ENCODE assay signal across 2 cellular contexts in genomic region chr16:64130140-64130539, GRCh38.
TF ChIP-seq lines count a peak whose summit lies in the region.

No MANE protein-coding gene starts in this region.

TF ChIP-seq in HepG2, 621 proteins besides CTCF, POLR2A, EP300 and RAD21:
- TF ChIP-seq ARID5B (CRISPR knock-in tag; IDR thresholded peaks at IDR 0.05) (no peak), YEATS4 (CRISPR knock-in tag; IDR thresholded peaks at IDR 0.05; ENCODE audit: borderline replicate concordance) (no peak), ZSCAN25 (CRISPR knock-in tag; IDR thresholded peaks at IDR 0.05) (no peak), RFX3 (CRISPR knock-in tag; IDR thresholded peaks at IDR 0.05) (no peak), REL (CRISPR knock-in tag; conservative IDR thresholded peaks at IDR 0.05) (no peak), BORCS8-MEF2B (CRISPR knock-in tag; IDR thresholded peaks at IDR 0.05) (no peak), HDAC2 (CRISPR knock-in tag; IDR thresholded peaks at IDR 0.05) (no peak), CCDC6 (CRISPR knock-in tag; IDR thresholded peaks at IDR 0.05) (no peak), RELA (CRISPR knock-in tag; IDR thresholded peaks at IDR 0.05) (no peak), ZNF446 (CRISPR knock-in tag; IDR thresholded peaks at IDR 0.05) (no peak), ZNF891 (CRISPR knock-in tag; IDR thresholded peaks at IDR 0.05) (no peak), MAFF (IDR thresholded peaks at IDR 0.05; ENCODE audit: low read depth, low read length) (peak; percentile 54), NR2F2 (IDR thresholded peaks at IDR 0.05; ENCODE audit: borderline replicate concordance, low read depth) (no peak), MAFK (conservative IDR thresholded peaks at IDR 0.05 in 1 of 2, IDR thresholded peaks at IDR 0.05 in 1 of 2; ENCODE audit: low read length in 2 of 2) (peak; percentile 55 to 63), POLR2AphosphoS2 (IDR thresholded peaks at IDR 0.05; ENCODE audit: low read depth, low read length) (no peak)

TF ChIP-seq in K562, 482 proteins besides CTCF, POLR2A, EP300 and RAD21 (continued from another document):
- TF ChIP-seq, protein P1, sequence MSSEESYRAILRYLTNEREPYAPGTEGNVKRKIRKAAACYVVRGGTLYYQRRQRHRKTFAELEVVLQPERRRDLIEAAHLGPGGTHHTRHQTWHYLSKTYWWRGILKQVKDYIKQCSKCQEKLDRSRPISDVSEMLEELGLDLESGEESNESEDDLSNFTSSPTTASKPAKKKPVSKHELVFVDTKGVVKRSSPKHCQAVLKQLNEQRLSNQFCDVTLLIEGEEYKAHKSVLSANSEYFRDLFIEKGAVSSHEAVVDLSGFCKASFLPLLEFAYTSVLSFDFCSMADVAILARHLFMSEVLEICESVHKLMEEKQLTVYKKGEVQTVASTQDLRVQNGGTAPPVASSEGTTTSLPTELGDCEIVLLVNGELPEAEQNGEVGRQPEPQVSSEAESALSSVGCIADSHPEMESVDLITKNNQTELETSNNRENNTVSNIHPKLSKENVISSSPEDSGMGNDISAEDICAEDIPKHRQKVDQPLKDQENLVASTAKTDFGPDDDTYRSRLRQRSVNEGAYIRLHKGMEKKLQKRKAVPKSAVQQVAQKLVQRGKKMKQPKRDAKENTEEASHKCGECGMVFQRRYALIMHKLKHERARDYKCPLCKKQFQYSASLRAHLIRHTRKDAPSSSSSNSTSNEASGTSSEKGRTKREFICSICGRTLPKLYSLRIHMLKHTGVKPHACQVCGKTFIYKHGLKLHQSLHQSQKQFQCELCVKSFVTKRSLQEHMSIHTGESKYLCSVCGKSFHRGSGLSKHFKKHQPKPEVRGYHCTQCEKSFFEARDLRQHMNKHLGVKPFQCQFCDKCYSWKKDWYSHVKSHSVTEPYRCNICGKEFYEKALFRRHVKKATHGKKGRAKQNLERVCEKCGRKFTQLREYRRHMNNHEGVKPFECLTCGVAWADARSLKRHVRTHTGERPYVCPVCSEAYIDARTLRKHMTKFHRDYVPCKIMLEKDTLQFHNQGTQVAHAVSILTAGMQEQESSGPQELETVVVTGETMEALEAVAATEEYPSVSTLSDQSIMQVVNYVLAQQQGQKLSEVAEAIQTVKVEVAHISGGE (CRISPR knock-in tag; IDR thresholded peaks at IDR 0.05), result no peak
- TF ChIP-seq ZNF354B (CRISPR knock-in tag; IDR thresholded peaks at IDR 0.05), result no peak
- TF ChIP-seq MAFG (tag; conservative IDR thresholded peaks at IDR 0.05), result 0 out of 2 replicates have a peak, but pooled peaks have one; percentile 11
- peak; percentile 17; the same call in 1 of the 2 replicates for TF ChIP-seq C11orf30 (IDR thresholded peaks at IDR 0.05; ENCODE audit: low read depth)
